ENCODE assay signal across 17 cellular contexts in the genomic region with DNA sequence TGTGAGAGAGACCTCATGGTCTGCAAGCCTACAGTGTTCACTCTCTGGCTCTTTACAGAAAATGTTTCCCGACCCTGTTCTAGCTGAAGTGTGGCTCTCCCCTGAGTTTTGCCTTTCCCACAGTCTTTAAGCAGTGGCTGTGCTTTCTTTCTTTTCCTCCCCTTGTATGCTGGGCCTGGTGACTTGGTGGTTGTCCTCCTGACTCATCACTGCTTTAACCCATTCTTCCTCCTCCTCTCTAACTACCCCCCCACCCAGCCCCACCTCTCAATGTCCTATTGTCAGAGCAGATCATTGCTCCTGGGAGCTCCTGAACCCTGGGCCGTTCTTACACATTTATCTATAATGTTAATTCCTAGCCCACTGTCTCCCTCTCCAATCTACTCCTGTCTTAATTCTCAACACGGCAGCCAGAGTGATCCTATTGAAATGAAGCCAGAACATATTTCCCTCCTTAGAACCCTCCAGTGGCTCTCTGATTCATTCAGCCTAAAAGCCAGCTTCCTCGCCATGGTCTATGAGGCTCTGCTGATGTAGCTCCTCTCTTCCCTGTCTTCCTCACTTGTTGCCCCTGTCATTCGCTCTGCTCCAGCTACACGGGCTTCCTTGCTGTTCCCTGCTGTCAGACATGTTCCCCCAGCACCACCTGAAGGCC. TPM values are rescaled to one million over a fixed set of nuclear protein-coding genes. Genes with fewer than 3 reads are reported as not detected.
A peak's percentile ranks its signal among the peaks of the same experiment; 100 is the strongest.
DNase-seq lines count a peak whose midpoint lies in the region; ATAC-seq, FAIRE-seq and TF ChIP-seq lines count a peak whose summit lies in the region.
"Had no signal": no experiment of that assay in that cellular context is flagged by ENCODE, and none has a peak within 500 bp of the region (broad histone marks: within the 10 kb centered on the region; RNA-seq: fewer than 3 reads in every experiment).

No MANE protein-coding gene starts in this region.

- H3K4me1 ChIP-seq in H1 (replicated peaks in 1 of 4; ENCODE audit: control insufficient read depth in 3 of 4, insufficient read depth in 4 of 4, low read length in 3 of 4): peaks cover 0 to 3% (median 0%) of the 10 kb centered on the region in 4 experiments; a peak in 1 of 7 replicates

- TF ChIP-seq CTCF in H1 (IDR thresholded peaks at IDR 0.05; ENCODE audit: control extremely low read depth in 1 of 3, insufficient read depth in 1 of 3, low read depth in 1 of 3, low read length in 3 of 3): no peak
- TF ChIP-seq CTCF in neural crest cell (conservative IDR thresholded peaks at IDR 0.05): no peak

- H2BK15ac ChIP-seq in H1 (ENCODE audit: low read length): no peak overlapping the region

- ATAC-seq in T-helper 17 cell: no peak
- ATAC-seq in HG03469 (IDR thresholded peaks at IDR 0.05; ENCODE audit: unreplicated experiment): no peak
- ATAC-seq: activated T-cell treated with anti-CD3 and anti-CD28 coated beads, Interleukin-2, amount 50 U/mL, for 4 hours; right lobe of liver had no signal

- 0 out of 2 replicates have a peak overlapping the region, but pooled peaks have one; percentile 50 for H2BK12ac ChIP-seq in H1 (ENCODE audit: low read depth, low read length)

- CTCF ChIA-PET in H1 (lab: Charles Lee; ENCODE audit: partially characterized antibody): interaction anchor here (0.9 to 2.2 kb wide), 5 partner anchors 14 to 319 kb away, joined by 3 to 8 read pairs (median 4); no protein-coding TSS in a partner anchor

- no peak overlapping the region for H4K5ac ChIP-seq in H1 (ENCODE audit: insufficient read length, low read depth, low read length)

- H3K27ac Mint-ChIP-seq in T-helper 17 cell (peak overlapping the region; percentile 78), neural crest cell (ENCODE audit: unreplicated experiment) (peak overlapping the region; percentile 73)

- no peak for TF ChIP-seq POLR2A in H1 (IDR thresholded peaks at IDR 0.05; ENCODE audit: control extremely low read depth in 1 of 2, low read depth in 2 of 2, low read length in 2 of 2)

- no peak overlapping the region for H3K4ac ChIP-seq in H1 (replicated peaks; ENCODE audit: insufficient read length, low read depth, low read length)

- H3K9me3 Mint-ChIP-seq in neural crest cell: no peaks in the 10 kb centered on the region
- H3K9me3 Mint-ChIP-seq: activated T-cell treated with anti-CD3 and anti-CD28 coated beads, Interleukin-2, amount 50 U/mL, for 4 hours had no signal

- H3K9ac ChIP-seq in H1 (replicated peaks in 1 of 4; ENCODE audit: extremely low read depth in 1 of 4, low read depth in 3 of 4, low read length in 3 of 4): no peak overlapping the region

- H3K36me3 Mint-ChIP-seq in T-helper 17 cell (ENCODE audit: low read depth) (no peaks in the 10 kb centered on the region), neural crest cell (ENCODE audit: low read depth) (peaks cover 3% of the 10 kb centered on the region)

- WGBS in H1 (ENCODE audit: extremely low coverage in 1 of 2, insufficient coverage in 1 of 2, insufficient read length in 1 of 2, insufficient replicate concordance in 2 of 2, low coverage in 1 of 2, low lambda C conversion rate in 2 of 2, missing lambda C conversion rate in 1 of 2), 2 experiments: 89% methylated on average over 6 of the region's 6 CpGs; no CpG with 5 or more reads in 1 of the 2 experiments

- no peak overlapping the region for H3K14ac ChIP-seq in H1 (ENCODE audit: insufficient read length)

- no peak overlapping the region for H2AFZ ChIP-seq in H1 (ENCODE audit: low read length)

- no peaks in the 10 kb centered on the region for H3K79me2 ChIP-seq in H1 (ENCODE audit: control insufficient read depth in 1 of 2, insufficient read depth in 2 of 2, low read length in 2 of 2)

- H2BK20ac ChIP-seq in H1 (ENCODE audit: low read length): no peak overlapping the region

- H3K4me3 Mint-ChIP-seq in T-helper 17 cell (no peak overlapping the region), neural crest cell (peak overlapping the region; percentile 65)
- H3K4me3 Mint-ChIP-seq: activated T-cell treated with anti-CD3 and anti-CD28 coated beads, Interleukin-2, amount 50 U/mL, for 4 hours had no signal

- DNase-seq in EH (ENCODE audit: low read depth): peak; percentile 24
- DNase-seq in T-helper 17 cell: no peak
- DNase-seq in H1 (ENCODE audit: low read depth in 1 of 2, low spot score in 2 of 2): no peak
- no peak for DNase-seq in neural crest cell (ENCODE audit: low read depth, low spot score)
- DNase-seq in HTR-8/SVneo (ENCODE audit: insufficient read length, low spot score): no peak
- DNase-seq in DMS 273 treated with DMSO at 0.1 percent for 48 hours (lab: John Stamatoyannopoulos, UW): no peak
- DNase-seq: activated CD4-positive, alpha-beta T cell treated with anti-CD3 and anti-CD28 coated beads for 48 hours; activated T-cell treated with anti-CD3 and anti-CD28 coated beads, Interleukin-2, amount 50 U/mL, for 4 hours; amniotic stem cell; Calu3; NCI-H2029 treated with DMSO at 0.1 percent for 48 hours; NCI-H526; right lobe of liver; stimulated activated CD4-positive, alpha-beta T cell treated with anti-CD3 and anti-CD28 coated beads, Interleukin-1b, Interleukin-23, amount 100 ng/mL, for 48 hours; T1000 had no signal

- no peaks in the 10 kb centered on the region; a peak in 4 of 8 replicates for H3K36me3 ChIP-seq in H1 (ENCODE audit: control insufficient read depth in 2 of 4, insufficient read depth in 4 of 4, low read length in 3 of 4)

- H3K23ac ChIP-seq in H1 (ENCODE audit: insufficient read length): no peak overlapping the region

- H2BK5ac ChIP-seq in H1 (ENCODE audit: low read depth, low read length): no peak overlapping the region

- H3K18ac ChIP-seq in H1 (ENCODE audit: extremely low read depth, low read length): no peak overlapping the region

- no peak overlapping the region for H3K4me2 ChIP-seq in H1 (ENCODE audit: insufficient read depth in 1 of 2, low read depth in 2 of 2, low read length in 2 of 2)

- TF ChIP-seq EP300 in H1 (IDR thresholded peaks at IDR 0.05; ENCODE audit: borderline replicate concordance in 1 of 2, low read depth in 2 of 2, low read length in 2 of 2): no peak

- no peak overlapping the region for H3K4me3 ChIP-seq in H1 (ENCODE audit: extremely low read depth in 1 of 4, insufficient read depth in 2 of 4, low read depth in 3 of 4, low read length in 4 of 4)
- H3K4me3 ChIP-seq: right lobe of liver had no signal

- H3K27me3 Mint-ChIP-seq in T-helper 17 cell: no peaks in the 10 kb centered on the region
- H3K27me3 Mint-ChIP-seq in neural crest cell (ENCODE audit: low read depth): no peaks in the 10 kb centered on the region

- H3K79me1 ChIP-seq in H1 (ENCODE audit: low read depth, low read length): no peaks in the 10 kb centered on the region

- H4K20me1 ChIP-seq in H1 (replicated peaks in 1 of 2; ENCODE audit: control insufficient read depth in 1 of 2, insufficient read depth in 2 of 2, low read length in 2 of 2): no peaks in the 10 kb centered on the region

- H3K27me3 ChIP-seq in H1 (replicated peaks in 1 of 4; ENCODE audit: control insufficient read depth in 3 of 4, extremely low read depth in 1 of 4, insufficient read depth in 3 of 4, low read length in 3 of 4): no peaks in the 10 kb centered on the region
- H3K27me3 ChIP-seq: right lobe of liver had no signal

- no peaks in the 10 kb centered on the region for H3K9me3 ChIP-seq in T-helper 17 cell (ENCODE audit: control insufficient read depth, low read length, poor library complexity, severe bottlenecking)
- H3K9me3 ChIP-seq in H1 (ENCODE audit: insufficient read depth in 2 of 2, low read depth in 1 of 2, low read length in 1 of 2): no peaks in the 10 kb centered on the region
- H3K9me3 ChIP-seq: right lobe of liver had no signal

- H2BK120ac ChIP-seq in H1 (replicated peaks; ENCODE audit: low read depth, low read length): no peak overlapping the region

- H2AK5ac ChIP-seq in H1 (ENCODE audit: low read depth, low read length): no peak overlapping the region

- H3K27ac ChIP-seq in H1 (ENCODE audit: low read depth, low read length): no peak overlapping the region
- H3K27ac ChIP-seq: right lobe of liver had no signal

- FAIRE-seq in H1 (lab: Jason Lieb, UNC): no peak
- FAIRE-seq in HTR-8/SVneo (lab: Jason Lieb, UNC): no peak
- FAIRE-seq: frontal cortex had no signal

- H4K91ac ChIP-seq in H1 (replicated peaks; ENCODE audit: insufficient read length, low read length): no peak overlapping the region

- H4K8ac ChIP-seq in H1 (ENCODE audit: extremely low read depth, insufficient read depth, low read length): no peak overlapping the region

- no peaks in the 10 kb centered on the region for H3K23me2 ChIP-seq in H1 (ENCODE audit: low read depth, low read length)

- TF ChIP-seq RAD21 in H1 (IDR thresholded peaks at IDR 0.05 in 1 of 2, conservative IDR thresholded peaks at IDR 0.05 in 1 of 2; ENCODE audit: low read depth in 2 of 2, low read length in 2 of 2): no peak

- POLR2A ChIA-PET in H1 (lab: Charles Lee; ENCODE audit: partially characterized antibody): no interaction called here

- peaks cover 6% of the 10 kb centered on the region for H3K4me1 Mint-ChIP-seq in T-helper 17 cell
- peaks cover 42% of the 10 kb centered on the region for H3K4me1 Mint-ChIP-seq in neural crest cell

- no peak overlapping the region for H3K56ac ChIP-seq in H1 (replicated peaks; ENCODE audit: insufficient read length, low read depth, low read length)

TF ChIP-seq in H1, 55 proteins besides CTCF, POLR2A, EP300 and RAD21 (continues in another document):
- TF ChIP-seq FOSL1 (IDR thresholded peaks at IDR 0.05; ENCODE audit: insufficient read depth, low read depth, low read length) (no peak), RBBP5 (IDR thresholded peaks at IDR 0.05; ENCODE audit: borderline replicate concordance, low read depth, low read length) (no peak), SUZ12 (IDR thresholded peaks at IDR 0.05; ENCODE audit: low read length) (no peak), BACH1 (IDR thresholded peaks at IDR 0.05; ENCODE audit: low read length) (no peak), TBP (IDR thresholded peaks at IDR 0.05; ENCODE audit: low read depth, low read length) (no peak), SRF (IDR thresholded peaks at IDR 0.05; ENCODE audit: low read depth, low read length) (no peak)
- TF ChIP-seq, protein P1, sequence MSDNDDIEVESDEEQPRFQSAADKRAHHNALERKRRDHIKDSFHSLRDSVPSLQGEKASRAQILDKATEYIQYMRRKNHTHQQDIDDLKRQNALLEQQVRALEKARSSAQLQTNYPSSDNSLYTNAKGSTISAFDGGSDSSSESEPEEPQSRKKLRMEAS (IDR thresholded peaks at IDR 0.05): no peak

RNA-seq across cellular contexts. Expression of a gene that starts 55.0 kb away (rescaled TPM):
- total RNA-seq in T-helper 17 cell: 10 to 100 TPM; 34.1 to 37.6 TPM
- total RNA-seq in H1 (2021; fragmentation: NEBNext Ultra II Directional; extraction: Animal tissue kit (Norgen Biotek cat#: 25700)): 26.8 and 27.1 TPM in 2 replicates
- polyA plus RNA-seq in H1 (2011; rRNA removed): 8.0 and 9.3 TPM in 2 replicates
- polyA plus RNA-seq in H1 (2011; cell fraction: cytosol; rRNA removed): 10.4 TPM
- 18.7 TPM for polyA plus RNA-seq in H1 (2011; cell fraction: nucleus; rRNA removed)
- polyA plus RNA-seq in H1 (2012, experiment 1 of 2): 10.8 to 17.5 TPM (median 15.2 TPM) in 4 replicates
- polyA plus RNA-seq in H1 (2012, experiment 2 of 2): 1.5 TPM
- polyA plus RNA-seq in H1 (2013, experiment 1 of 2): 10.6 TPM
- polyA plus RNA-seq in H1 (2013, experiment 2 of 2): 10.2 TPM
- 29.4 and 39.9 TPM in 2 replicates for polyA minus RNA-seq in H1 (2011; rRNA and poly(A)+ RNA removed)
- 13.5 TPM for polyA minus RNA-seq in H1 (2011; cell fraction: cytosol; rRNA and poly(A)+ RNA removed)
- 17.7 TPM for polyA minus RNA-seq in H1 (2011; cell fraction: nucleus; rRNA and poly(A)+ RNA removed)
- 30.7 and 33.7 TPM in 2 replicates for total RNA-seq in neural crest cell
